Comparison of ENCODE assay signal across 17 cellular contexts in the genomic region with DNA sequence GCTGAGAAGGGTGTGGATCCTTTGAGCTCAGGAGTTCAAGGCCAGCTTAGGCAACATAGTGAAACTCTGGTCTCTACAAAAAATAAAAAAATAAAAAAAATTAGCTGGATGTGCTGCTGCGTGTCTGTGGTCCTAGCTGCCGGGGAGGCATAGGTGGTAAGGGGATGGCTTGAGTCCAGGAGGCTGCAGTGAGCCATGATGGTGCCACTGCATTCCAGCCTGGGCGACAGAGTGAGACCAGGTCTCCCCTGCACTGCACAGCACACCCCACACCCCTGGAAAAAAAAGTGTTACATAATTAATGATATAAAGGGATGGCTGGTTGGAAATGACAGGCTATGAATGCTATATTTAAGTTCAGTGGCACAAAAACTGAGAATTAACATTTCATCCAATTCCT. TPM values are rescaled to one million over a fixed set of nuclear protein-coding genes. Genes with fewer than 3 reads are reported as not detected.
DNase-seq lines count a peak whose midpoint lies in the region; ATAC-seq and TF ChIP-seq lines count a peak whose summit lies in the region.
"Had no signal": no experiment of that assay in that cellular context is flagged by ENCODE, and none has a peak within 500 bp of the region (broad histone marks: within the 10 kb centered on the region; RNA-seq: fewer than 3 reads in every experiment).

No MANE protein-coding gene starts in this region.

- H3K4me1 ChIP-seq in CD4-positive, CD25-positive, alpha-beta regulatory T cell (ENCODE audit: control insufficient read depth, insufficient read depth, low read length, poor library complexity, severe bottlenecking): peaks cover 20% of the 10 kb centered on the region

- no peaks in the 10 kb centered on the region for H3K27me3 Mint-ChIP-seq in CD4-positive, CD25-positive, alpha-beta regulatory T cell
- H3K27me3 Mint-ChIP-seq in activated T-helper 17 cell treated with anti-CD3 and anti-CD28 coated beads, Interleukin-2, amount 50 U/mL, for 72 hours: no peaks in the 10 kb centered on the region
- H3K27me3 Mint-ChIP-seq in natural killer cell (ENCODE audit: low read depth in 2 of 2): no peaks in the 10 kb centered on the region

- TF ChIP-seq CTCF in natural killer cell (IDR thresholded peaks at IDR 0.05): no peak

- H3K27me3 ChIP-seq in CD4-positive, CD25-positive, alpha-beta regulatory T cell (ENCODE audit: control insufficient read depth, insufficient read depth, low read length): no peaks in the 10 kb centered on the region

- no peak overlapping the region for H3K4me3 Mint-ChIP-seq in CD4-positive, CD25-positive, alpha-beta regulatory T cell
- no peak overlapping the region for H3K4me3 Mint-ChIP-seq in activated T-helper 17 cell treated with anti-CD3 and anti-CD28 coated beads, Interleukin-2, amount 50 U/mL, for 72 hours
- H3K4me3 Mint-ChIP-seq in natural killer cell: no peak overlapping the region

- peak overlapping the region; percentile 43 to 91 (median 83) for H3K27ac Mint-ChIP-seq in CD4-positive, CD25-positive, alpha-beta regulatory T cell
- H3K27ac Mint-ChIP-seq in activated T-helper 17 cell treated with anti-CD3 and anti-CD28 coated beads, Interleukin-2, amount 50 U/mL, for 72 hours: peak overlapping the region; percentile 52
- peak overlapping the region; percentile 54 to 70 for H3K27ac Mint-ChIP-seq in natural killer cell
- H3K27ac Mint-ChIP-seq: activated T-helper 2 cell treated with anti-CD3 and anti-CD28 coated beads, Interferon-gamma antibody, Interleukin-2, Interleukin-4, amounts not matched to agents 10 μg/mL and 5 μg/mL and 100 μg/mL, durations not matched to agents 14 hours and 24 hours and 36 hours had no signal

- H3K4me3 ChIP-seq in CD4-positive, CD25-positive, alpha-beta regulatory T cell (ENCODE audit: low read depth, low read length): no peak overlapping the region
- H3K4me3 ChIP-seq: K562, lower lobe of right lung had no signal

- no peak for ATAC-seq in CD4-positive, CD25-positive, alpha-beta regulatory T cell (ENCODE audit: low read depth in 2 of 2)
- ATAC-seq in activated T-helper 17 cell treated with anti-CD3 and anti-CD28 coated beads, Interleukin-2, amount 50 U/mL, for 72 hours (replicated peaks): no peak
- ATAC-seq in natural killer cell: no peak
- no peak for ATAC-seq in GM21526 (IDR thresholded peaks at IDR 0.05; ENCODE audit: low FRiP score, unreplicated experiment)
- ATAC-seq: K562, lower lobe of right lung, PC-3 had no signal

- no peaks in the 10 kb centered on the region for H3K9me3 ChIP-seq in CD4-positive, CD25-positive, alpha-beta regulatory T cell (ENCODE audit: control insufficient read depth in 2 of 2, low read length in 2 of 2)
- H3K9me3 ChIP-seq: lower lobe of right lung, SK-N-SH had no signal

- peaks cover 3% of the 10 kb centered on the region for H3K36me3 ChIP-seq in CD4-positive, CD25-positive, alpha-beta regulatory T cell (ENCODE audit: control insufficient read depth, insufficient read depth, low read length)

- H3K4me1 Mint-ChIP-seq in CD4-positive, CD25-positive, alpha-beta regulatory T cell: peaks cover 22 to 80% (median 52%) of the 10 kb centered on the region in 4 donors
- H3K4me1 Mint-ChIP-seq in activated T-helper 17 cell treated with anti-CD3 and anti-CD28 coated beads, Interleukin-2, amount 50 U/mL, for 72 hours: peaks cover 31% of the 10 kb centered on the region
- peaks cover 66 to 68% of the 10 kb centered on the region in 2 donors for H3K4me1 Mint-ChIP-seq in natural killer cell

- peak; percentile 13 for DNase-seq in ACHN
- DNase-seq in CD4-positive, CD25-positive, alpha-beta regulatory T cell: no peak
- DNase-seq in natural killer cell: no peak
- no peak for DNase-seq in KBM-7
- no peak for DNase-seq in GM19240 (ENCODE audit: insufficient read length, low spot score)
- DNase-seq: activated CD4-positive, alpha-beta T cell treated with anti-CD3 and anti-CD28 coated beads, Interleukin-2, amount 50 U/mL, for 48 hours; DMS153; lower lobe of right lung; NCI-H1092; NCI-H526; PC-3; SK-N-SH; stimulated activated CD4-positive, alpha-beta T cell treated with anti-CD3 and anti-CD28 coated beads, Interleukin-15, amount 100 ng/mL, for 24 hours had no signal

- H3K36me3 Mint-ChIP-seq in CD4-positive, CD25-positive, alpha-beta regulatory T cell: peaks cover 4% of the 10 kb centered on the region
- peaks cover 53% of the 10 kb centered on the region for H3K36me3 Mint-ChIP-seq in activated T-helper 17 cell treated with anti-CD3 and anti-CD28 coated beads, Interleukin-2, amount 50 U/mL, for 72 hours (ENCODE audit: low read depth)
- no peaks in the 10 kb centered on the region for H3K36me3 Mint-ChIP-seq in natural killer cell

- intact Hi-C loops in natural killer cell (cut with micrococcal nuclease): no loop called here

- in situ Hi-C loops in ACHN (cut with HindIII; ENCODE audit: low pct_ligation_motif_present, low pct_unique_long_range_greater_than_20kb, low sequenced_read_pairs): no loop called here
- in situ Hi-C loops in KBM-7 (cut with MboI; ENCODE audit: low pct_unique_long_range_greater_than_20kb, low sequenced_read_pairs): no loop called here

- no peak overlapping the region for H3K27ac ChIP-seq in CD4-positive, CD25-positive, alpha-beta regulatory T cell (ENCODE audit: insufficient read depth, low read length, poor library complexity, severe bottlenecking)
- H3K27ac ChIP-seq: lower lobe of right lung had no signal

- H3K9me3 Mint-ChIP-seq in CD4-positive, CD25-positive, alpha-beta regulatory T cell: no peaks in the 10 kb centered on the region
- no peaks in the 10 kb centered on the region for H3K9me3 Mint-ChIP-seq in activated T-helper 17 cell treated with anti-CD3 and anti-CD28 coated beads, Interleukin-2, amount 50 U/mL, for 72 hours
- no peaks in the 10 kb centered on the region for H3K9me3 Mint-ChIP-seq in natural killer cell
- H3K9me3 Mint-ChIP-seq: activated T-helper 2 cell treated with anti-CD3 and anti-CD28 coated beads, Interferon-gamma antibody, Interleukin-2, Interleukin-4, amounts not matched to agents 10 μg/mL and 5 μg/mL and 100 μg/mL, durations not matched to agents 14 hours and 24 hours and 36 hours had no signal

RNA-seq across cellular contexts. Expression of a gene that starts 11.6 kb away (rescaled TPM):
- total RNA-seq in CD4-positive, CD25-positive, alpha-beta regulatory T cell: 43.0 TPM
- 10 to 100 TPM; 54.2 to 67.4 (median 57.5) TPM for polyA plus RNA-seq in CD4-positive, CD25-positive, alpha-beta regulatory T cell
- 10 to 100 TPM; 48.2 to 60.9 TPM for total RNA-seq in activated T-helper 17 cell treated with anti-CD3 and anti-CD28 coated beads, Interleukin-2, amount 50 U/mL, for 72 hours
- total RNA-seq in natural killer cell: 10 to 100 TPM; 43.3 to 52.7 (median 48.9) TPM

RNA-seq across cellular contexts. Expression of a gene that starts 53.8 kb away (rescaled TPM):
- 99.3 TPM for total RNA-seq in CD4-positive, CD25-positive, alpha-beta regulatory T cell
- polyA plus RNA-seq in CD4-positive, CD25-positive, alpha-beta regulatory T cell: 10 to 100 TPM; 51.1 to 56.8 (median 54.5) TPM
- total RNA-seq in activated T-helper 17 cell treated with anti-CD3 and anti-CD28 coated beads, Interleukin-2, amount 50 U/mL, for 72 hours: 100 to 1,000 TPM; 145 to 194 TPM
- total RNA-seq in natural killer cell: 10 to 100 TPM; 55.3 to 64.2 (median 59.9) TPM
